In genomic region chrX:120560842-120561633, GRCh38 we compare ENCODE assay signal across 8 cellular contexts. TPM values are rescaled to one million over a fixed set of nuclear protein-coding genes. Genes with fewer than 3 reads are reported as not detected.
DNase-seq lines count a peak whose midpoint lies in the region; ATAC-seq and TF ChIP-seq lines count a peak whose summit lies in the region.

Gene CUL4B (minus strand): TSS chrX:120560962. CDS start chrX:120560638, 324 bp downstream.

- ATAC-seq in GM18868 (IDR thresholded peaks at IDR 0.05; ENCODE audit: unreplicated experiment) (peak; percentile 83), HG03108 (IDR thresholded peaks at IDR 0.05; ENCODE audit: unreplicated experiment) (peak; percentile 67)

- peaks cover 5% of the 10 kb centered on the region for H3K4me1 ChIP-seq in A673 (ENCODE audit: insufficient read depth, low read length, poor library complexity, severe bottlenecking)
- peaks cover 6 to 17% (median 9%) of the 10 kb centered on the region in 3 donors for H3K4me1 ChIP-seq in skeletal muscle tissue (ENCODE audit: control insufficient read depth in 3 of 3, insufficient read depth in 3 of 3, low read length in 3 of 3)

- intact Hi-C loops in A673 (cut with micrococcal nuclease; ENCODE audit: unreplicated experiment) = loop anchor here (5.0 kb wide), 1 partner anchor 41 kb away; the partner anchor contains the start of gene MCTS1

- POLR2A ChIA-PET in A673 (lab: Charles Lee; ENCODE audit: low non-redundant PET) = interaction anchor here (0.5 to 1.6 kb wide), 5 partner anchors 32 to 770 kb away, joined by 3 to 25 read pairs (median 3); partner anchors contain the start of genes MCTS1 and RPL39

- H3K36me3 ChIP-seq in A673 (ENCODE audit: insufficient read depth, low read length, poor library complexity, severe bottlenecking) (no peaks in the 10 kb centered on the region), skeletal muscle tissue (ENCODE audit: control insufficient read depth in 3 of 3, insufficient read depth in 3 of 3, low read length in 3 of 3) (peaks cover 0 to 2% (median 0%) of the 10 kb centered on the region in 3 donors)

- H3K4me3 ChIP-seq in A673 (ENCODE audit: low read depth, low read length, poor library complexity, severe bottlenecking) (peak within 1 kb of the TSS; percentile 67), iPS-18c (ENCODE audit: insufficient read depth, low read depth, low read length) (peak within 1 kb of the TSS; percentile 68), skeletal muscle tissue (ENCODE audit: low read length in 3 of 3) (peak within 1 kb of the TSS; percentile 82 to 92 (median 84))

- H3K9ac ChIP-seq in skeletal muscle tissue (ENCODE audit: low read depth in 1 of 3, low read length in 3 of 3) = peak within 1 kb of the TSS; percentile 85 to 93 (median 89)

- CTCF ChIA-PET in A673 (lab: Charles Lee) = no interaction called here

- no TSS peak for BruUV-seq in A673 (replicated peaks; lab: Mats Ljungman, UMichigan)

- in situ Hi-C loops in T47D (cut with HindIII; ENCODE audit: low pct_unique_long_range_greater_than_20kb, low sequenced_read_pairs) = no loop called here

- H3K9me3 ChIP-seq in A673 (ENCODE audit: low read depth, low read length, poor library complexity, severe bottlenecking) (no peaks in the 10 kb centered on the region), iPS-18c (ENCODE audit: control insufficient read depth, insufficient read depth, low read length) (peaks cover 4% of the 10 kb centered on the region), skeletal muscle tissue (ENCODE audit: control insufficient read depth in 3 of 3, low read length in 3 of 3) (no peaks in the 10 kb centered on the region)

- TF ChIP-seq CTCF in A673 (conservative IDR thresholded peaks at IDR 0.05; ENCODE audit: low read depth, low read length) = no peak
- TF ChIP-seq CTCF in VCaP (conservative IDR thresholded peaks at IDR 0.05) = no peak

- H3K27ac ChIP-seq in A673 (ENCODE audit: low read depth, low read length, poor library complexity, severe bottlenecking) = peak within 1 kb of the TSS; percentile 98
- peak within 1 kb of the TSS; percentile 80 for H3K27ac ChIP-seq in VCaP
- H3K27ac ChIP-seq in skeletal muscle tissue (ENCODE audit: low read depth, low read length) = peak within 1 kb of the TSS; percentile 97

- H3K27me3 ChIP-seq in A673 (replicated peaks; ENCODE audit: insufficient read depth, low read depth, low read length, poor library complexity) (no peaks in the 10 kb centered on the region), skeletal muscle tissue (ENCODE audit: control insufficient read depth in 3 of 3, insufficient read depth in 3 of 3, low read length in 3 of 3) (no peaks in the 10 kb centered on the region)

- DNase-seq in A673 (ENCODE audit: low spot score) = peak; percentile 95
- peak; percentile 87 for DNase-seq in NCI-H2196 (lab: John Stamatoyannopoulos, UW; ENCODE audit: unreplicated experiment)
- DNase-seq in T47D (ENCODE audit: low read depth in 1 of 2, low spot score in 1 of 2) = peak; percentile 18 to 94

RNA-seq across cellular contexts. Expression of gene CUL4B, which starts in this region (rescaled TPM):
- 41.8 and 44.7 TPM in 2 replicates for total RNA-seq in A673 (2021)
- total RNA-seq in skeletal muscle tissue = 17.7 TPM

Comparison
In these comparisons a context has a peak if more than half of its experiments do, and no peak if none do; other contexts are left out.
1. Peak in every context shown above with its lines: DNase-seq, ATAC-seq, H3K4me3 ChIP-seq and H3K27ac ChIP-seq.